In genomic region chr11:130069684-130070108, GRCh38 we compare ENCODE assay signal across 8 cellular contexts. TPM values are rescaled to one million over a fixed set of nuclear protein-coding genes. Genes with fewer than 3 reads are reported as not detected.
DNase-seq lines count a peak whose midpoint lies in the region; ATAC-seq and TF ChIP-seq lines count a peak whose summit lies in the region.

APLP2 (plus strand) TSS chr11:130069894; CDS start chr11:130069978, 84 bp downstream.

- peak within 1 kb of the TSS; percentile 83 for H4K12ac ChIP-seq in trophoblast cell (ENCODE audit: low read depth, low read length)

- H3K23ac ChIP-seq in trophoblast cell (ENCODE audit: low read length): no peak within 1 kb of the TSS

- peak within 1 kb of the TSS; percentile 98 for H3K18ac ChIP-seq in trophoblast cell (ENCODE audit: low read length)

- H3K4me3 ChIP-seq in adipocyte (ENCODE audit: low read length) (peak within 1 kb of the TSS; percentile 92), cardiac muscle cell (peak within 1 kb of the TSS; percentile 85), trophoblast cell (ENCODE audit: low read depth, low read length) (peak within 1 kb of the TSS; percentile 94), tibial nerve (peak within 1 kb of the TSS; percentile 77 to 96 (median 86))

- H3K9me3 ChIP-seq in adipocyte (ENCODE audit: control insufficient read depth, low read length): no peaks in the 10 kb centered on the region
- H3K9me3 ChIP-seq in cardiac muscle cell (ENCODE audit: low read depth): no peaks in the 10 kb centered on the region
- no peaks in the 10 kb centered on the region for H3K9me3 ChIP-seq in trophoblast cell (ENCODE audit: insufficient read depth, low read depth, low read length)
- H3K9me3 ChIP-seq in tibial nerve: no peaks in the 10 kb centered on the region

- peak within 1 kb of the TSS; percentile 89 for H2BK5ac ChIP-seq in trophoblast cell (ENCODE audit: low read depth, low read length, poor library complexity)

- peaks cover 22% of the 10 kb centered on the region for H3K4me1 ChIP-seq in adipocyte (ENCODE audit: control insufficient read depth, insufficient read depth, low read length)
- H3K4me1 ChIP-seq in cardiac muscle cell (ENCODE audit: low read depth): peaks cover 8% of the 10 kb centered on the region
- H3K4me1 ChIP-seq in trophoblast cell (ENCODE audit: control insufficient read depth in 1 of 2, insufficient read depth in 2 of 2, low read length in 2 of 2): peaks cover 7 to 12% of the 10 kb centered on the region in 2 experiments
- H3K4me1 ChIP-seq in tibial nerve: peaks cover 0 to 35% (median 2%) of the 10 kb centered on the region in 4 donors

- DNase-seq in GM13976 (ENCODE audit: low spot score): peak; percentile 98
- peak; percentile 86 for DNase-seq in NCI-H1436 treated with DMSO at 0.1 percent for 48 hours (lab: John Stamatoyannopoulos, UW)
- peak; percentile 97 for DNase-seq in T follicular helper cell (ENCODE audit: low read depth)
- peak; percentile 99 for DNase-seq in adipocyte (ENCODE audit: low read depth)
- peak; percentile 99 for DNase-seq in cardiac muscle cell (ENCODE audit: low read depth in 1 of 2, low spot score in 1 of 2)
- peak; percentile 97 to 98 for DNase-seq in trophoblast cell
- DNase-seq in tibial nerve (ENCODE audit: low spot score in 2 of 2): peak; percentile 98 to 99

- peak; percentile 74 to 88 for TF ChIP-seq POLR2A in tibial nerve (IDR thresholded peaks at IDR 0.05)

- in situ Hi-C loops in GM13976 (cut with MboI; ENCODE audit: low sequenced_read_pairs, unreplicated experiment): no loop called here

- H2AFZ ChIP-seq in trophoblast cell (ENCODE audit: insufficient read depth, low read length, poor library complexity): peak within 1 kb of the TSS; percentile 92

- peak within 1 kb of the TSS; percentile 83 for H4K8ac ChIP-seq in trophoblast cell (ENCODE audit: low read depth, low read length)

- peak within 1 kb of the TSS; percentile 91 for H2BK120ac ChIP-seq in trophoblast cell (ENCODE audit: insufficient read depth, low read length, poor library complexity)

- H3K27ac ChIP-seq in cardiac muscle cell: peak within 1 kb of the TSS; percentile 87
- H3K27ac ChIP-seq in trophoblast cell (ENCODE audit: low read depth, low read length): peak within 1 kb of the TSS; percentile 89
- H3K27ac ChIP-seq in tibial nerve: peak within 1 kb of the TSS; percentile 90 to 96 (median 94)

- H3K79me2 ChIP-seq in trophoblast cell (ENCODE audit: control insufficient read depth, insufficient read depth, low read length, poor library complexity): peaks cover 17% of the 10 kb centered on the region

- no peaks in the 10 kb centered on the region for H3K36me3 ChIP-seq in adipocyte (ENCODE audit: control insufficient read depth, insufficient read depth, low read length, severe bottlenecking)
- H3K36me3 ChIP-seq in cardiac muscle cell: no peaks in the 10 kb centered on the region
- no peaks in the 10 kb centered on the region for H3K36me3 ChIP-seq in trophoblast cell (ENCODE audit: control insufficient read depth in 1 of 2, insufficient read depth in 2 of 2, low read length in 2 of 2)
- no peaks in the 10 kb centered on the region for H3K36me3 ChIP-seq in tibial nerve

- TF ChIP-seq CTCF in GM13976 (IDR thresholded peaks at IDR 0.05; ENCODE audit: borderline replicate concordance, control extremely low read depth, extremely low read depth, insufficient read depth, missing control alignments): no peak
- no peak for TF ChIP-seq CTCF in cardiac muscle cell (IDR thresholded peaks at IDR 0.05; ENCODE audit: low read depth, low read length)
- no peak for TF ChIP-seq CTCF in tibial nerve (IDR thresholded peaks at IDR 0.05)

- peak in 1 of 2 donors; percentile 98 for TF ChIP-seq EP300 in tibial nerve (IDR thresholded peaks at IDR 0.05)

- H3K14ac ChIP-seq in trophoblast cell (ENCODE audit: low read length): peak within 1 kb of the TSS; percentile 98

- ATAC-seq in HG02852 (IDR thresholded peaks at IDR 0.05; ENCODE audit: unreplicated experiment): peak; percentile 96

- peak within 1 kb of the TSS; percentile 93 for H3K9ac ChIP-seq in adipocyte (ENCODE audit: low read length)
- peak within 1 kb of the TSS; percentile 85 for H3K9ac ChIP-seq in trophoblast cell (ENCODE audit: low read length)

- H4K91ac ChIP-seq in trophoblast cell (ENCODE audit: low read depth, low read length): peak within 1 kb of the TSS; percentile 91

- H3K27me3 ChIP-seq in adipocyte (replicated peaks; ENCODE audit: control insufficient read depth, insufficient read depth, low read length) (no peaks in the 10 kb centered on the region), cardiac muscle cell (no peaks in the 10 kb centered on the region), trophoblast cell (ENCODE audit: insufficient read depth, low read length) (no peaks in the 10 kb centered on the region), tibial nerve (no peaks in the 10 kb centered on the region)

- peaks cover 13% of the 10 kb centered on the region for H3K79me1 ChIP-seq in trophoblast cell (ENCODE audit: low read length)

- H3K4me2 ChIP-seq in trophoblast cell (ENCODE audit: low read length): peak within 1 kb of the TSS; percentile 81

- H2AK5ac ChIP-seq in trophoblast cell (ENCODE audit: low read length): peak within 1 kb of the TSS; percentile 98

- peak within 1 kb of the TSS; percentile 82 for H2BK12ac ChIP-seq in trophoblast cell (ENCODE audit: low read length)

- no CpG with 5 or more reads among the region's 47 CpGs for WGBS in trophoblast cell (ENCODE audit: extremely low coverage, insufficient coverage, insufficient read length)
- WGBS in tibial nerve, 2 donors: 0 to 3% methylated on average over 10 to 17 of the region's 47 CpGs

- peak within 1 kb of the TSS; percentile 37 for H3K4ac ChIP-seq in trophoblast cell (ENCODE audit: low read depth, low read length)

RNA-seq across cellular contexts. Expression of gene APLP2, which starts in this region (rescaled TPM):
- total RNA-seq in cardiac muscle cell (469 and 608 TPM in 2 replicates), tibial nerve (100 to 1,000 TPM; 200 to 229 (median 212) TPM)
- 515 and 571 TPM in 2 replicates for polyA plus RNA-seq in cardiac muscle cell
- polyA plus RNA-seq in trophoblast cell (2013): 357 and 374 TPM in 2 replicates

Comparison
In these comparisons a context has a peak if more than half of its experiments do, and no peak if none do; other contexts are left out.
1. Peak in every context shown above with its lines: DNase-seq, ATAC-seq, H3K4me3 ChIP-seq and H3K27ac ChIP-seq.